ENCODE assay signal across 1 cellular context in the genomic region with DNA sequence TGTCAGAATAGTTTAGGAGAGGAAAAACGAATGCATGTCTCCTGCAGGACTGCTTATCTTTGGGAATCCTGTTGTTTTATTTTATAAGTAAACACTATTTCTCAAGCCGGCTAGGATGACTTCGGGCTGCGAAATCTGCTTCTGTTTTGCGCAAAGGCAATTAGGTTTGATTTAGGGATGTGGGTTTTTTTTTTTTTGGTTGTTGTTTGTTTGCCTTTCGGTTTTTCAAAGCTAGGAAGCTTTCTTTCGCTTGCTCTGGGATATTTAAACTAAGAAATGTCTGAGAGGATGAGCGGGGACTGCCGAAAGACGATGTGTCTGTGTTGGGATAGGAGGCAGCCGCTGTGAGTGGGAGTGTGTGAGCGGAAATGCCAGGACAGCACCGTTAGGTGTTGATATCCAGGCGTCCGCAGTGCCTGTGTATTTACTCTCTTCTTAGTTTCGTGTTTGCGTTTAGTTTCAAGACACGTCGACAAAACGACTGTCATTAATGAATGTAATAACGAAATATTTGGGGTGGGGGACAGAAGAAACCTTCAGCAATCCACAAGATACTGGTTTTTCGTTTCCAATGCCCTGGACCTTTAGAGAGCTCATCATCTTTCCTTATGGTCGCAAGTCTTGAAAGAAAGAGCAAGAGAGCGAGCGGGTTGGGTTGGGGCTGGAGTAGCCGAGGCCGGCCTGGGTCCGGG.
TF ChIP-seq lines count a peak whose summit lies in the region.

No MANE protein-coding gene starts in this region.

TF ChIP-seq in HepG2, 621 proteins besides CTCF, POLR2A, EP300 and RAD21 (continued from another document and continues in another):
- TF ChIP-seq, protein P1, sequence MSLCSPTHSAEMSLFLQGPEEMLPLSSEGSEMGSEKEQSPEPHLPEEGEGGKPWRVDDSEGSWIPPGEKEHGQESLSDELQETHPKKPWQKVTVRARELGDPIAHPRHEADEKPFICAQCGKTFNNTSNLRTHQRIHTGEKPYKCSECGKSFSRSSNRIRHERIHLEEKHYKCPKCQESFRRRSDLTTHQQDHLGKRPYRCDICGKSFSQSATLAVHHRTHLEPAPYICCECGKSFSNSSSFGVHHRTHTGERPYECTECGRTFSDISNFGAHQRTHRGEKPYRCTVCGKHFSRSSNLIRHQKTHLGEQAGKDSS (CRISPR knock-in tag; IDR thresholded peaks at IDR 0.05; ENCODE audit: borderline replicate concordance, low read depth), result 0 out of 2 replicates have a peak, but pooled peaks have one; percentile 4
- TF ChIP-seq HDAC1 (CRISPR knock-in tag; IDR thresholded peaks at IDR 0.05) (peak; percentile 16; the same call in 1 of the 2 replicates), FOXK1 (CRISPR knock-in tag; IDR thresholded peaks at IDR 0.05; ENCODE audit: borderline replicate concordance, low read depth) (0 out of 2 replicates have a peak, but pooled peaks have one; percentile 28), SRSF4 (IDR thresholded peaks at IDR 0.05; ENCODE audit: low read depth, low read length, poor library complexity, severe bottlenecking) (no peak), ZNF160 (CRISPR knock-in tag; IDR thresholded peaks at IDR 0.05) (no peak), GABPA (IDR thresholded peaks at IDR 0.05; ENCODE audit: low read depth, low read length) (no peak), GABPA (CRISPR knock-in tag; IDR thresholded peaks at IDR 0.05; ENCODE audit: low read depth) (0 out of 2 replicates have a peak, but pooled peaks have one; percentile 26), ZNF484 (CRISPR knock-in tag; IDR thresholded peaks at IDR 0.05; ENCODE audit: borderline replicate concordance, low read depth) (0 out of 2 replicates have a peak, but pooled peaks have one; percentile 29), ZMYM2 (CRISPR knock-in tag; IDR thresholded peaks at IDR 0.05) (0 out of 2 replicates have a peak, but pooled peaks have one; percentile 16), HHEX (CRISPR knock-in tag; IDR thresholded peaks at IDR 0.05) (no peak), ZNF274 (CRISPR knock-in tag; IDR thresholded peaks at IDR 0.05) (no peak), ASH2L (IDR thresholded peaks at IDR 0.05; ENCODE audit: insufficient read length, low read depth, low read length) (peak; percentile 8), GLI4 (CRISPR knock-in tag; IDR thresholded peaks at IDR 0.05; ENCODE audit: borderline replicate concordance) (no peak), ZNF121 (CRISPR knock-in tag; IDR thresholded peaks at IDR 0.05) (0 out of 2 replicates have a peak, but pooled peaks have one; percentile 9), SOX5 (CRISPR knock-in tag; IDR thresholded peaks at IDR 0.05; ENCODE audit: borderline replicate concordance) (no peak), ZNF7 (CRISPR knock-in tag; IDR thresholded peaks at IDR 0.05) (no peak), KDM1A (CRISPR knock-in tag; IDR thresholded peaks at IDR 0.05) (no peak), TSC22D2 (CRISPR knock-in tag; IDR thresholded peaks at IDR 0.05; ENCODE audit: borderline replicate concordance) (no peak), STAT5B (CRISPR knock-in tag; IDR thresholded peaks at IDR 0.05) (no peak), ZNF510 (CRISPR knock-in tag; IDR thresholded peaks at IDR 0.05; ENCODE audit: low read depth) (0 out of 2 replicates have a peak, but pooled peaks have one; percentile 4), ZNF343 (CRISPR knock-in tag; IDR thresholded peaks at IDR 0.05) (peak; percentile 15; the same call in 1 of the 2 replicates), ZNF317 (CRISPR knock-in tag; IDR thresholded peaks at IDR 0.05) (peak; percentile 38; the same call in 1 of the 2 replicates), MTF2 (CRISPR knock-in tag; IDR thresholded peaks at IDR 0.05; ENCODE audit: borderline replicate concordance) (0 out of 2 replicates have a peak, but pooled peaks have one; percentile 16), FOXA1 (IDR thresholded peaks at IDR 0.05) (no peak), FOXA1 (CRISPR knock-in tag; IDR thresholded peaks at IDR 0.05) (peak; percentile 36; the same call in 1 of the 2 replicates), ZNF790 (CRISPR knock-in tag; IDR thresholded peaks at IDR 0.05; ENCODE audit: borderline replicate concordance) (no peak), YEATS2 (CRISPR knock-in tag; IDR thresholded peaks at IDR 0.05; ENCODE audit: borderline replicate concordance) (peak; percentile 15; the same call in 1 of the 2 replicates), PHF20 (CRISPR knock-in tag; IDR thresholded peaks at IDR 0.05) (peak; percentile 10; the same call in 1 of the 2 replicates), PAX8 (CRISPR knock-in tag; IDR thresholded peaks at IDR 0.05; ENCODE audit: borderline replicate concordance) (no peak), SATB2 (CRISPR knock-in tag; IDR thresholded peaks at IDR 0.05) (no peak), ZNF747 (CRISPR knock-in tag; IDR thresholded peaks at IDR 0.05; ENCODE audit: borderline replicate concordance) (peak; percentile 29; the same call in 1 of the 2 replicates), ZNF543 (CRISPR knock-in tag; IDR thresholded peaks at IDR 0.05) (0 out of 2 replicates have a peak, but pooled peaks have one; percentile 52), ZNF670 (CRISPR knock-in tag; IDR thresholded peaks at IDR 0.05; ENCODE audit: borderline replicate concordance) (0 out of 2 replicates have a peak, but pooled peaks have one; percentile 7), FOXK2 (IDR thresholded peaks at IDR 0.05) (0 out of 2 replicates have a peak, but pooled peaks have one; percentile 38), TEAD3 (CRISPR knock-in tag; optimal IDR thresholded peaks at IDR 0.05; ENCODE audit: borderline replicate concordance) (peak; percentile 35)
- TF ChIP-seq, protein P2, sequence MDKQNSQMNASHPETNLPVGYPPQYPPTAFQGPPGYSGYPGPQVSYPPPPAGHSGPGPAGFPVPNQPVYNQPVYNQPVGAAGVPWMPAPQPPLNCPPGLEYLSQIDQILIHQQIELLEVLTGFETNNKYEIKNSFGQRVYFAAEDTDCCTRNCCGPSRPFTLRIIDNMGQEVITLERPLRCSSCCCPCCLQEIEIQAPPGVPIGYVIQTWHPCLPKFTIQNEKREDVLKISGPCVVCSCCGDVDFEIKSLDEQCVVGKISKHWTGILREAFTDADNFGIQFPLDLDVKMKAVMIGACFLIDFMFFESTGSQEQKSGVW (CRISPR knock-in tag; IDR thresholded peaks at IDR 0.05; ENCODE audit: borderline replicate concordance), result no peak
- TF ChIP-seq, protein P3, sequence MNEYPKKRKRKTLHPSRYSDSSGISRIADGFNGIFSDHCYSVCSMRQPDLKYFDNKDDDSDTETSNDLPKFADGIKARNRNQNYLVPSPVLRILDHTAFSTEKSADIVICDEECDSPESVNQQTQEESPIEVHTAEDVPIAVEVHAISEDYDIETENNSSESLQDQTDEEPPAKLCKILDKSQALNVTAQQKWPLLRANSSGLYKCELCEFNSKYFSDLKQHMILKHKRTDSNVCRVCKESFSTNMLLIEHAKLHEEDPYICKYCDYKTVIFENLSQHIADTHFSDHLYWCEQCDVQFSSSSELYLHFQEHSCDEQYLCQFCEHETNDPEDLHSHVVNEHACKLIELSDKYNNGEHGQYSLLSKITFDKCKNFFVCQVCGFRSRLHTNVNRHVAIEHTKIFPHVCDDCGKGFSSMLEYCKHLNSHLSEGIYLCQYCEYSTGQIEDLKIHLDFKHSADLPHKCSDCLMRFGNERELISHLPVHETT (CRISPR knock-in tag; conservative IDR thresholded peaks at IDR 0.05), result 0 out of 2 replicates have a peak, but pooled peaks have one; percentile 21
- TF ChIP-seq, protein P4, sequence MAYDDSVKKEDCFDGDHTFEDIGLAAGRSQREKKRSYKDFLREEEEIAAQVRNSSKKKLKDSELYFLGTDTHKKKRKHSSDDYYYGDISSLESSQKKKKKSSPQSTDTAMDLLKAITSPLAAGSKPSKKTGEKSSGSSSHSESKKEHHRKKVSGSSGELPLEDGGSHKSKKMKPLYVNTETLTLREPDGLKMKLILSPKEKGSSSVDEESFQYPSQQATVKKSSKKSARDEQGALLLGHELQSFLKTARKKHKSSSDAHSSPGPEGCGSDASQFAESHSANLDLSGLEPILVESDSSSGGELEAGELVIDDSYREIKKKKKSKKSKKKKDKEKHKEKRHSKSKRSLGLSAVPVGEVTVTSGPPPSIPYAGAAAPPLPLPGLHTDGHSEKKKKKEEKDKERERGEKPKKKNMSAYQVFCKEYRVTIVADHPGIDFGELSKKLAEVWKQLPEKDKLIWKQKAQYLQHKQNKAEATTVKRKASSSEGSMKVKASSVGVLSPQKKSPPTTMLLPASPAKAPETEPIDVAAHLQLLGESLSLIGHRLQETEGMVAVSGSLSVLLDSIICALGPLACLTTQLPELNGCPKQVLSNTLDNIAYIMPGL (CRISPR knock-in tag; IDR thresholded peaks at IDR 0.05; ENCODE audit: borderline replicate concordance in 1 of 2, low read depth in 1 of 2), result peak in 1 of 2 experiments; percentile 14; a peak in 1 of 4 replicates
- TF ChIP-seq, protein P5, sequence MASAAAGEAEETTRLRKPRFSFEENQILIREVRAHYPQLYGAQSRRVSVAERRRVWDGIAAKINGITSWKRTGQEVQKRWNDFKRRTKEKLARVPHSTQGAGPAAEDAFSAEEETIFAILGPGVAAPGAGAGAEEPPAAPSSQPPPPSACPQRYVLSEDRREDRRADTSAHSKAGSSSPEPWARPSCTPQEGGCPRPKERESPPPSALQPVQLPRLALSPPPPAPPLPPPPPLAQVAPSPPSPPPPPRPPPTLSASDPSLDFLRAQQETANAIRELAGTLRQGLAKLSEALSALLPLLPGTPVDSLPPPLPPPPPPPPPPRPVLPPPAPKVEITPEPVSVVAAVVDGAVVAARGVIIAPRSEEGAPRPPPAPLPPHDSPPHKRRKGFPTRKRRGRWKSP (CRISPR knock-in tag; IDR thresholded peaks at IDR 0.05), result peak; percentile 41; the same call in 1 of the 2 replicates
- TF ChIP-seq, protein P6, sequence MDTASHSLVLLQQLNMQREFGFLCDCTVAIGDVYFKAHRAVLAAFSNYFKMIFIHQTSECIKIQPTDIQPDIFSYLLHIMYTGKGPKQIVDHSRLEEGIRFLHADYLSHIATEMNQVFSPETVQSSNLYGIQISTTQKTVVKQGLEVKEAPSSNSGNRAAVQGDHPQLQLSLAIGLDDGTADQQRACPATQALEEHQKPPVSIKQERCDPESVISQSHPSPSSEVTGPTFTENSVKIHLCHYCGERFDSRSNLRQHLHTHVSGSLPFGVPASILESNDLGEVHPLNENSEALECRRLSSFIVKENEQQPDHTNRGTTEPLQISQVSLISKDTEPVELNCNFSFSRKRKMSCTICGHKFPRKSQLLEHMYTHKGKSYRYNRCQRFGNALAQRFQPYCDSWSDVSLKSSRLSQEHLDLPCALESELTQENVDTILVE (CRISPR knock-in tag; IDR thresholded peaks at IDR 0.05), result 0 out of 2 replicates have a peak, but pooled peaks have one; percentile 13
- TF ChIP-seq, protein P7, sequence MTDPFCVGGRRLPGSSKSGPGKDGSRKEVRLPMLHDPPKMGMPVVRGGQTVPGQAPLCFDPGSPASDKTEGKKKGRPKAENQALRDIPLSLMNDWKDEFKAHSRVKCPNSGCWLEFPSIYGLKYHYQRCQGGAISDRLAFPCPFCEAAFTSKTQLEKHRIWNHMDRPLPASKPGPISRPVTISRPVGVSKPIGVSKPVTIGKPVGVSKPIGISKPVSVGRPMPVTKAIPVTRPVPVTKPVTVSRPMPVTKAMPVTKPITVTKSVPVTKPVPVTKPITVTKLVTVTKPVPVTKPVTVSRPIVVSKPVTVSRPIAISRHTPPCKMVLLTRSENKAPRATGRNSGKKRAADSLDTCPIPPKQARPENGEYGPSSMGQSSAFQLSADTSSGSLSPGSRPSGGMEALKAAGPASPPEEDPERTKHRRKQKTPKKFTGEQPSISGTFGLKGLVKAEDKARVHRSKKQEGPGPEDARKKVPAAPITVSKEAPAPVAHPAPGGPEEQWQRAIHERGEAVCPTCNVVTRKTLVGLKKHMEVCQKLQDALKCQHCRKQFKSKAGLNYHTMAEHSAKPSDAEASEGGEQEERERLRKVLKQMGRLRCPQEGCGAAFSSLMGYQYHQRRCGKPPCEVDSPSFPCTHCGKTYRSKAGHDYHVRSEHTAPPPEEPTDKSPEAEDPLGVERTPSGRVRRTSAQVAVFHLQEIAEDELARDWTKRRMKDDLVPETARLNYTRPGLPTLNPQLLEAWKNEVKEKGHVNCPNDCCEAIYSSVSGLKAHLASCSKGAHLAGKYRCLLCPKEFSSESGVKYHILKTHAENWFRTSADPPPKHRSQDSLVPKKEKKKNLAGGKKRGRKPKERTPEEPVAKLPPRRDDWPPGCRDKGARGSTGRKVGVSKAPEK (CRISPR knock-in tag; IDR thresholded peaks at IDR 0.05; ENCODE audit: borderline replicate concordance), result no peak
- TF ChIP-seq, protein P8, sequence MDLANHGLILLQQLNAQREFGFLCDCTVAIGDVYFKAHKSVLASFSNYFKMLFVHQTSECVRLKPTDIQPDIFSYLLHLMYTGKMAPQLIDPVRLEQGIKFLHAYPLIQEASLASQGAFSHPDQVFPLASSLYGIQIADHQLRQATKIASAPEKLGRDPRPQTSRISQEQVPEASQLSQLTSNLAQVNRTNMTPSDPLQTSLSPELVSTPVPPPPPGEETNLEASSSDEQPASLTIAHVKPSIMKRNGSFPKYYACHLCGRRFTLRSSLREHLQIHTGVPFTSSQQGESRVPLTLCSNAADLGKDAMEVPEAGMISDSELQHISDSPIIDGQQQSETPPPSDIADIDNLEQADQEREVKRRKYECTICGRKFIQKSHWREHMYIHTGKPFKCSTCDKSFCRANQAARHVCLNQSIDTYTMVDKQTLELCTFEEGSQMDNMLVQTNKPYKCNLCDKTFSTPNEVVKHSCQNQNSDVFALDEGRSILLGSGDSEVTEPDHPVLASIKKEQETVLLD (CRISPR knock-in tag; IDR thresholded peaks at IDR 0.05; ENCODE audit: low read depth), result no peak
- TF ChIP-seq, protein P9, sequence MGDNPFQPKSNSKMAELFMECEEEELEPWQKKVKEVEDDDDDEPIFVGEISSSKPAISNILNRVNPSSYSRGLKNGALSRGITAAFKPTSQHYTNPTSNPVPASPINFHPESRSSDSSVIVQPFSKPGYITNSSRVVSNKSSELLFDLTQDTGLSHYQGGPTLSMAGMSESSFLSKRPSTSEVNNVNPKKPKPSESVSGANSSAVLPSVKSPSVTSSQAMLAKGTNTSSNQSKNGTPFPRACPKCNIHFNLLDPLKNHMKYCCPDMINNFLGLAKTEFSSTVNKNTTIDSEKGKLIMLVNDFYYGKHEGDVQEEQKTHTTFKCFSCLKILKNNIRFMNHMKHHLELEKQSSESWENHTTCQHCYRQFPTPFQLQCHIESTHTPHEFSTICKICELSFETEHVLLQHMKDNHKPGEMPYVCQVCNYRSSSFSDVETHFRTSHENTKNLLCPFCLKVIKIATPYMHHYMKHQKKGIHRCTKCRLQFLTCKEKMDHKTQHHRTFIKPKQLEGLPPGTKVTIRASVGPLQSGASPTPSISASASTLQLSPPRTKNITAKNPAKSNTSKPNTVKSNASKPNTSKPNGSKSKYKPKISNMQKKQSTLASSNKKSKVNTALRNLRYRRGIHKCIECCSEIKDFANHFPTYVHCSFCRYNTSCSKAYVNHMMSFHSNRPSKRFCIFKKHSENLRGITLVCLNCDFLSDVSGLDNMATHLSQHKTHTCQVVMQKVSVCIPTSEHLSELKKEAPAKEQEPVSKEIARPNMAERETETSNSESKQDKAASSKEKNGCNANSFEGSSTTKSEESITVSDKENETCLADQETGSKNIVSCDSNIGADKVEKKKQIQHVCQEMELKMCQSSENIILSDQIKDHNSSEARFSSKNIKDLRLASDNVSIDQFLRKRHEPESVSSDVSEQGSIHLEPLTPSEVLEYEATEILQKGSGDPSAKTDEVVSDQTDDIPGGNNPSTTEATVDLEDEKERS (CRISPR knock-in tag; IDR thresholded peaks at IDR 0.05), result peak; percentile 6; the same call in 1 of the 2 replicates
- TF ChIP-seq, protein P10, sequence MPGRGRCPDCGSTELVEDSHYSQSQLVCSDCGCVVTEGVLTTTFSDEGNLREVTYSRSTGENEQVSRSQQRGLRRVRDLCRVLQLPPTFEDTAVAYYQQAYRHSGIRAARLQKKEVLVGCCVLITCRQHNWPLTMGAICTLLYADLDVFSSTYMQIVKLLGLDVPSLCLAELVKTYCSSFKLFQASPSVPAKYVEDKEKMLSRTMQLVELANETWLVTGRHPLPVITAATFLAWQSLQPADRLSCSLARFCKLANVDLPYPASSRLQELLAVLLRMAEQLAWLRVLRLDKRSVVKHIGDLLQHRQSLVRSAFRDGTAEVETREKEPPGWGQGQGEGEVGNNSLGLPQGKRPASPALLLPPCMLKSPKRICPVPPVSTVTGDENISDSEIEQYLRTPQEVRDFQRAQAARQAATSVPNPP (CRISPR knock-in tag; IDR thresholded peaks at IDR 0.05), result no peak
